In genomic region chr16:84408314-84408690, GRCh38 we compare ENCODE assay signal across 26 cellular contexts. TPM values are rescaled to one million over a fixed set of nuclear protein-coding genes. Genes with fewer than 3 reads are reported as not detected.
"Had no signal": no experiment of that assay in that cellular context is flagged by ENCODE, and none has a peak within 500 bp of the region (broad histone marks: within the 10 kb centered on the region; RNA-seq: fewer than 3 reads in every experiment).

No MANE protein-coding gene starts in this region.

- H3K4me1 Mint-ChIP-seq: stimulated activated naive CD8-positive, alpha-beta T cell treated with anti-CD3 and anti-CD28 coated beads, Interleukin-15, amount 100 ng/mL, for 72 hours had no signal

- ATAC-seq: foreskin keratinocyte; gastroesophageal sphincter; heart right ventricle; left cardiac atrium; left lung; naive thymus-derived CD4-positive, alpha-beta T cell; sciatic nerve; stimulated activated naive CD8-positive, alpha-beta T cell treated with anti-CD3 and anti-CD28 coated beads, Interleukin-15, amount 100 ng/mL, for 72 hours had no signal

- H3K9me3 Mint-ChIP-seq: nephron; stimulated activated naive CD8-positive, alpha-beta T cell treated with anti-CD3 and anti-CD28 coated beads, Interleukin-15, amount 100 ng/mL, for 72 hours had no signal

- H3K36me3 Mint-ChIP-seq: naive thymus-derived CD4-positive, alpha-beta T cell had no signal

- H3K27ac Mint-ChIP-seq: naive thymus-derived CD4-positive, alpha-beta T cell; nephron; stimulated activated naive CD8-positive, alpha-beta T cell treated with anti-CD3 and anti-CD28 coated beads, Interleukin-15, amount 100 ng/mL, for 72 hours had no signal

- H3K4me3 Mint-ChIP-seq: naive thymus-derived CD4-positive, alpha-beta T cell; nephron; stimulated activated naive CD8-positive, alpha-beta T cell treated with anti-CD3 and anti-CD28 coated beads, Interleukin-15, amount 100 ng/mL, for 72 hours had no signal

- DNase-seq: dermis blood vessel endothelial cell; effector memory CD4-positive, alpha-beta T cell; foreskin keratinocyte; heart right ventricle; hippocampal formation; left cardiac atrium; left lung; mammary epithelial cell; mesendoderm; midbrain; naive thymus-derived CD4-positive, alpha-beta T cell; occipital lobe; ovary; stimulated activated CD4-positive, alpha-beta T cell treated with anti-CD3 and anti-CD28 coated beads, Interleukin-12 subunit alpha, Interleukin-12 subunit beta, amount 100 ng/mL, for 4 hours; stimulated activated CD4-positive, alpha-beta T cell treated with anti-CD3 and anti-CD28 coated beads, Interleukin-1b, Interleukin-23, amount 100 ng/mL, for 48 hours; stimulated activated CD4-positive, alpha-beta T cell treated with anti-CD3 and anti-CD28 coated beads, Interleukin-4, amount 100 ng/mL, for 1 hour; stimulated activated CD8-positive, alpha-beta memory T cell treated with anti-CD3 and anti-CD28 coated beads, Interleukin-4, amount 100 ng/mL, for 48 hours; stimulated activated naive CD4-positive, alpha-beta T cell; stimulated activated naive CD8-positive, alpha-beta T cell treated with anti-CD3 and anti-CD28 coated beads, Interleukin-15, amount 100 ng/mL, for 72 hours; transverse colon had no signal

RNA-seq across cellular contexts. Expression of gene ATP2C2, which starts 40.0 kb away (rescaled TPM):
- total RNA-seq: dermis blood vessel endothelial cell; endothelial cell of umbilical vein; fibroblast of lung; heart right ventricle; left cardiac atrium; naive thymus-derived CD4-positive, alpha-beta T cell; right atrium auricular region had no signal
